ENCODE assay signal across 1 cellular context in the genomic region with DNA sequence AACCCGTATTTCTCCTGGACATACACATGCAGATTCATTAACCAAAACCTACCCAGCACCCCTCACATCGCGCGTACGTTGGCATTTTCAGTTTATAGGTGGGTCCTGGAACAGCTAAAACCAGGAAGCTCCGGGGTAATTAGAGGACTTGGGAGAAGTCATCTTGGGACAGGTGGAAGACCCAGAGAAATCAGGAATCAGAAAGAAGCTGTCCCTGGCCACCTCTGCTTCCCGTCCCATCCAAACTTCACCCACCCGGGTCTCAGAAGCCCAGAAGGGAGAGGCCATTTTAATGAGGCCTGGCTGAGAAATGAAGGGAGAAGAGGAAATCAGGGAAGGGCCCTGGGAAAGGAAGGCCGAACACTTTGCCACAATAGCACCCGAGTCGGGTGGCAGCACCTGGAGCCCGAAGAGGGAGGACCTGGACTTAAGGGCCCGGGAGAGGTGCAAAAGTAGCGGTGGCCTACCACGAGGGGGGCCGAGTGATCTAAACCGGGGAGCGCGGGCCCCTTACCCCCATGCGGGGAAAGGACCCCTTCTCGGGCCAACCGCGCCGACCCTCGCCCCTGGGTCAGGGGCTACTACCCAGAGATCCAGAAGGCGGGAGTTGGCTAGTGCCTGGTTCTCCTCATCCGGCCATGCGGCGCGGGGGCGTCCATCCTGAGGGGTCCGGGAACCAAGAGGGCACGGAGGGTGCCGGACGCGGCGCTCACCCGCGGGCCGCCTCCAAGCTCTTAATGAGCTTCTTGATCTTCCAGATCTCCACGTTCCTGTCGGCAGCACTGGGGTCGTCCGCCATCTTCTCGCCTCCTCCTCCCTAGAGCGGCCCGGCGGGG.
TF ChIP-seq lines count a peak whose summit lies in the region.

No MANE protein-coding gene starts in this region.

TF ChIP-seq in GM23338, 12 proteins besides CTCF, POLR2A, EP300 and RAD21 (continued from another document):
- TF ChIP-seq, protein P1, sequence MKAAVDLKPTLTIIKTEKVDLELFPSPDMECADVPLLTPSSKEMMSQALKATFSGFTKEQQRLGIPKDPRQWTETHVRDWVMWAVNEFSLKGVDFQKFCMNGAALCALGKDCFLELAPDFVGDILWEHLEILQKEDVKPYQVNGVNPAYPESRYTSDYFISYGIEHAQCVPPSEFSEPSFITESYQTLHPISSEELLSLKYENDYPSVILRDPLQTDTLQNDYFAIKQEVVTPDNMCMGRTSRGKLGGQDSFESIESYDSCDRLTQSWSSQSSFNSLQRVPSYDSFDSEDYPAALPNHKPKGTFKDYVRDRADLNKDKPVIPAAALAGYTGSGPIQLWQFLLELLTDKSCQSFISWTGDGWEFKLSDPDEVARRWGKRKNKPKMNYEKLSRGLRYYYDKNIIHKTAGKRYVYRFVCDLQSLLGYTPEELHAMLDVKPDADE (IDR thresholded peaks at IDR 0.05), result no peak
